In the genomic region with DNA sequence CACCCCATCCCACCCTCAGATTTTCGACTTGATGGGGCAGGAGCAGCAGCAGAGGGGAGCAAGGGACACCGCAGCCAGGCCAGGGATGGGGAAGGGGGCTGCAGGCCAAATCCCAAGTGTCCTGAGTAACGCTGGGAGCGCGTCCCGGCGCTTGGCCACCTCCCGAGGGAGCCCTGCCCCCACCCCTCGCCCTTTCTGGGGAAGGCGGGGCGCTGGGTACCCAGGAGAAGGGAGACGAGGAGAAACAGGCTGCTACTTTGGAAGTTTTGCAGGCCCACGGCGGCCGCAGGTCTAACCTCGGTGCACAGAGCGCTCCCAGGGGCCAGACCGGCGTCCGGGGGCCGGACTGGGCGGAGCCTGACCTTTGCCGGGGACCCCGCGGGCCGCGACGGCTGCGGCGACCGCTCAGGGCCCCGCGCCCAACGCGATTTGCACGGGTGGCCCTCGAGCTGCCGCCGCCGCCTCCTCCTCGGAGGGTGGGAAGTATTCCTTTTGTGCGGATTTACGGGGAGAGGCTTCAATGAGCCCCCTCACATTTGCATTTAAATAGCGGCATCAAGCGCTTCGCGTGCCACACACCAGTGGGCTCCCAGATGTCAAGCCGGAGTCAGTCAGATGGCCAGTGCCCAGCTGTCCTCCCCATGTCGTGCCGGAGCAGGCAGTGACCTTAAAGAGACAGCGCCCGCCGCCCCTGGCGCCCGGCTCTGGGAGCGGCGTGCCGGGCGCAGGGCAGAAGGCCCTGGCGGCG, we compare ENCODE assay signal across 2 cellular contexts.
TF ChIP-seq lines count a peak whose summit lies in the region.

No MANE protein-coding gene starts in this region.

TF ChIP-seq in GM23338, 12 proteins besides CTCF, POLR2A, EP300 and RAD21:
- no peak for TF ChIP-seq ZNF114 (CRISPR knock-in tag; IDR thresholded peaks at IDR 0.05)
- no peak for TF ChIP-seq JUNB (IDR thresholded peaks at IDR 0.05; ENCODE audit: unreplicated experiment)
- TF ChIP-seq, protein P1, sequence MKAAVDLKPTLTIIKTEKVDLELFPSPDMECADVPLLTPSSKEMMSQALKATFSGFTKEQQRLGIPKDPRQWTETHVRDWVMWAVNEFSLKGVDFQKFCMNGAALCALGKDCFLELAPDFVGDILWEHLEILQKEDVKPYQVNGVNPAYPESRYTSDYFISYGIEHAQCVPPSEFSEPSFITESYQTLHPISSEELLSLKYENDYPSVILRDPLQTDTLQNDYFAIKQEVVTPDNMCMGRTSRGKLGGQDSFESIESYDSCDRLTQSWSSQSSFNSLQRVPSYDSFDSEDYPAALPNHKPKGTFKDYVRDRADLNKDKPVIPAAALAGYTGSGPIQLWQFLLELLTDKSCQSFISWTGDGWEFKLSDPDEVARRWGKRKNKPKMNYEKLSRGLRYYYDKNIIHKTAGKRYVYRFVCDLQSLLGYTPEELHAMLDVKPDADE (IDR thresholded peaks at IDR 0.05) = no peak
- no peak for TF ChIP-seq EZH2 (IDR thresholded peaks at IDR 0.05; ENCODE audit: low read depth, unreplicated experiment)
- no peak for TF ChIP-seq CREB1 (CRISPR knock-in tag; IDR thresholded peaks at IDR 0.05; ENCODE audit: low read depth)
- no peak for TF ChIP-seq ZNF331 (CRISPR knock-in tag; IDR thresholded peaks at IDR 0.05; ENCODE audit: low read depth)

TF ChIP-seq in H1, 55 proteins besides CTCF, POLR2A, EP300 and RAD21:
- TF ChIP-seq NANOG (IDR thresholded peaks at IDR 0.05; ENCODE audit: insufficient read depth, low read depth, low read length, poor library complexity, severe bottlenecking) = no peak
- TF ChIP-seq ASH2L (IDR thresholded peaks at IDR 0.05; ENCODE audit: low read length) = no peak
- TF ChIP-seq CTBP2 (IDR thresholded peaks at IDR 0.05; ENCODE audit: borderline replicate concordance, insufficient read depth, insufficient read length, low read length) = peak; percentile 28
- TF ChIP-seq, protein P2, sequence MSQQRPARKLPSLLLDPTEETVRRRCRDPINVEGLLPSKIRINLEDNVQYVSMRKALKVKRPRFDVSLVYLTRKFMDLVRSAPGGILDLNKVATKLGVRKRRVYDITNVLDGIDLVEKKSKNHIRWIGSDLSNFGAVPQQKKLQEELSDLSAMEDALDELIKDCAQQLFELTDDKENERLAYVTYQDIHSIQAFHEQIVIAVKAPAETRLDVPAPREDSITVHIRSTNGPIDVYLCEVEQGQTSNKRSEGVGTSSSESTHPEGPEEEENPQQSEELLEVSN (IDR thresholded peaks at IDR 0.05) = peak; percentile 42; the same call in 1 of the 2 replicates
